1 cellular context compared by ENCODE assay signal in genomic region chr2:117835990-117836760, GRCh38.
TF ChIP-seq lines count a peak whose summit lies in the region.

No MANE protein-coding gene starts in this region.

TF ChIP-seq in HepG2, 621 proteins besides CTCF, POLR2A, EP300 and RAD21 (continued from another document and continues in another):
- TF ChIP-seq AHDC1 (CRISPR knock-in tag; IDR thresholded peaks at IDR 0.05; ENCODE audit: borderline replicate concordance): no peak
- TF ChIP-seq ZFP82 (CRISPR knock-in tag; IDR thresholded peaks at IDR 0.05; ENCODE audit: borderline replicate concordance): no peak
- TF ChIP-seq KDM6A (CRISPR knock-in tag; IDR thresholded peaks at IDR 0.05; ENCODE audit: low read depth): no peak
- no peak for TF ChIP-seq FOSL2 (CRISPR knock-in tag; IDR thresholded peaks at IDR 0.05)
- no peak for TF ChIP-seq MTF2 (CRISPR knock-in tag; IDR thresholded peaks at IDR 0.05; ENCODE audit: borderline replicate concordance)
- TF ChIP-seq ZBTB26 (CRISPR knock-in tag; IDR thresholded peaks at IDR 0.05; ENCODE audit: borderline replicate concordance): no peak
- no peak for TF ChIP-seq ZC3H13 (CRISPR knock-in tag; IDR thresholded peaks at IDR 0.05)
- no peak for TF ChIP-seq MEIS1 (CRISPR knock-in tag; IDR thresholded peaks at IDR 0.05; ENCODE audit: borderline replicate concordance)
- TF ChIP-seq GZF1 (CRISPR knock-in tag; IDR thresholded peaks at IDR 0.05): no peak
- TF ChIP-seq XRCC5 (optimal IDR thresholded peaks at IDR 0.05; ENCODE audit: low read length): peak; percentile 77
- TF ChIP-seq BHLHE40 (IDR thresholded peaks at IDR 0.05; ENCODE audit: low read length): no peak
- no peak for TF ChIP-seq REPIN1 (CRISPR knock-in tag; IDR thresholded peaks at IDR 0.05; ENCODE audit: borderline replicate concordance, low read depth)
- TF ChIP-seq ZNF354B (CRISPR knock-in tag; IDR thresholded peaks at IDR 0.05): no peak
- no peak for TF ChIP-seq AGO1 (IDR thresholded peaks at IDR 0.05; ENCODE audit: low read depth, low read length, poor library complexity, severe bottlenecking)
- TF ChIP-seq SSRP1 (CRISPR knock-in tag; IDR thresholded peaks at IDR 0.05): peak; percentile 69; the same call in 1 of the 2 replicates
- no peak for TF ChIP-seq ZNF296 (CRISPR knock-in tag; conservative IDR thresholded peaks at IDR 0.05)
- TF ChIP-seq ZFP91 (CRISPR knock-in tag; IDR thresholded peaks at IDR 0.05; ENCODE audit: borderline replicate concordance): peak; percentile 34; the same call in 1 of the 2 replicates
- TF ChIP-seq ZNF34 (CRISPR knock-in tag; IDR thresholded peaks at IDR 0.05; ENCODE audit: borderline replicate concordance): no peak
- no peak for TF ChIP-seq RBAK (CRISPR knock-in tag; IDR thresholded peaks at IDR 0.05)
- TF ChIP-seq ZNF782 (CRISPR knock-in tag; IDR thresholded peaks at IDR 0.05; ENCODE audit: borderline replicate concordance): no peak
- TF ChIP-seq ZNF879 (CRISPR knock-in tag; IDR thresholded peaks at IDR 0.05): no peak
- no peak for TF ChIP-seq FOXJ3 (CRISPR knock-in tag; IDR thresholded peaks at IDR 0.05; ENCODE audit: borderline replicate concordance)
- no peak for TF ChIP-seq GPBP1L1 (CRISPR knock-in tag; IDR thresholded peaks at IDR 0.05)
- TF ChIP-seq RERE (CRISPR knock-in tag; IDR thresholded peaks at IDR 0.05; ENCODE audit: low read depth): no peak
- TF ChIP-seq ATF2 (CRISPR knock-in tag; IDR thresholded peaks at IDR 0.05): no peak
- no peak for TF ChIP-seq AHR (CRISPR knock-in tag; IDR thresholded peaks at IDR 0.05)
- TF ChIP-seq ZNF432 (CRISPR knock-in tag; IDR thresholded peaks at IDR 0.05; ENCODE audit: borderline replicate concordance): no peak
- TF ChIP-seq JUN (CRISPR knock-in tag; IDR thresholded peaks at IDR 0.05): no peak
- no peak; the same call in 1 of the 2 replicates for TF ChIP-seq KDM4B (CRISPR knock-in tag; IDR thresholded peaks at IDR 0.05)
- no peak for TF ChIP-seq PRDM15 (CRISPR knock-in tag; IDR thresholded peaks at IDR 0.05)
- TF ChIP-seq ZNF619 (CRISPR knock-in tag; IDR thresholded peaks at IDR 0.05): no peak
- no peak for TF ChIP-seq ETV5 (CRISPR knock-in tag; IDR thresholded peaks at IDR 0.05; ENCODE audit: borderline replicate concordance)
- TF ChIP-seq ZSCAN12 (CRISPR knock-in tag; IDR thresholded peaks at IDR 0.05): no peak
- TF ChIP-seq ZNF136 (CRISPR knock-in tag; IDR thresholded peaks at IDR 0.05; ENCODE audit: low read depth): no peak
- no peak for TF ChIP-seq HMGA1 (CRISPR knock-in tag; conservative IDR thresholded peaks at IDR 0.05)
- no peak for TF ChIP-seq NFIC (IDR thresholded peaks at IDR 0.05; ENCODE audit: low read length)
- peak; percentile 22 for TF ChIP-seq MED8 (CRISPR knock-in tag; IDR thresholded peaks at IDR 0.05; ENCODE audit: insufficient replicate concordance)
- TF ChIP-seq CREBL2 (CRISPR knock-in tag; IDR thresholded peaks at IDR 0.05; ENCODE audit: borderline replicate concordance): no peak
- TF ChIP-seq RFX1 (IDR thresholded peaks at IDR 0.05): no peak
- TF ChIP-seq ZNF552 (CRISPR knock-in tag; IDR thresholded peaks at IDR 0.05; ENCODE audit: borderline replicate concordance): no peak
- TF ChIP-seq HNRNPH1 (optimal IDR thresholded peaks at IDR 0.05; ENCODE audit: low read depth, low read length): no peak
